In the genomic region with DNA sequence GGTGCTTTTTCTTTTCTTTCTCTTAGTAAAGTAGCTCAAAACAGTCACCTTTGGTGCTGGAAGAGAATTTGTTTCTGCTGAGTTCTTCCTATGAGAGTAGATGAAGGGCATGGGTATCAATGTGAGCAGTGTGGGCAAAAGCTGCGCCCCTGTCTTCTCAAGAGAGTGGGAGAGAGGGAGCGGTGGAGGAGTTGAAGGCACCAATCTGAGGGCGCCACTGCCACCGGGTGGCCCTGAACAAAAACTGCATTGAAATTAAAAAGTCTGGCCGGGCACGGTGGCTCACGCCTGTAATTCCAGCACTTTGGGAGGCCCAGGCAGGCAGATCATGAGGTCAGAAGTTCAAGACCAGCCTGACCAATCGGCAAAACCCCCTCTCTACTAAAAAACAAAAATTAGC, we compare ENCODE assay signal across 9 cellular contexts. TPM values are rescaled to one million over a fixed set of nuclear protein-coding genes. Genes with fewer than 3 reads are reported as not detected.
A peak's percentile ranks its signal among the peaks of the same experiment; 100 is the strongest.
DNase-seq lines count a peak whose midpoint lies in the region; ATAC-seq, FAIRE-seq and TF ChIP-seq lines count a peak whose summit lies in the region.
"Had no signal": no experiment of that assay in that cellular context is flagged by ENCODE, and none has a peak within 500 bp of the region (broad histone marks: within the 10 kb centered on the region; RNA-seq: fewer than 3 reads in every experiment).

No MANE protein-coding gene starts in this region.

- H3K4me1 ChIP-seq in Caco-2 (no peaks in the 10 kb centered on the region), astrocyte (ENCODE audit: insufficient read depth, low read length) (peaks cover 6% of the 10 kb centered on the region)

- ATAC-seq in naive B cell (ENCODE audit: low read depth in 2 of 2) (no peak), HG02610 (IDR thresholded peaks at IDR 0.05; ENCODE audit: unreplicated experiment) (no peak), HG03280 (IDR thresholded peaks at IDR 0.05; ENCODE audit: unreplicated experiment) (no peak), GM21381 (IDR thresholded peaks at IDR 0.05; ENCODE audit: unreplicated experiment) (no peak)

- H3K9ac ChIP-seq in astrocyte (ENCODE audit: low read length), result no peak overlapping the region

- H3K27me3 Mint-ChIP-seq in Caco-2 (ENCODE audit: insufficient read depth, unreplicated experiment) (no peaks in the 10 kb centered on the region), astrocyte (ENCODE audit: low read depth, unreplicated experiment) (no peaks in the 10 kb centered on the region), naive B cell (no peaks in the 10 kb centered on the region)

- no peaks in the 10 kb centered on the region for H3K9me3 Mint-ChIP-seq in Caco-2 (ENCODE audit: unreplicated experiment)
- no peaks in the 10 kb centered on the region for H3K9me3 Mint-ChIP-seq in astrocyte (ENCODE audit: unreplicated experiment)
- H3K9me3 Mint-ChIP-seq in naive B cell, result no peaks in the 10 kb centered on the region

- H3K4me3 Mint-ChIP-seq in Caco-2 (ENCODE audit: unreplicated experiment), result no peak overlapping the region
- H3K4me3 Mint-ChIP-seq in astrocyte (ENCODE audit: unreplicated experiment), result no peak overlapping the region
- no peak overlapping the region for H3K4me3 Mint-ChIP-seq in naive B cell

- H3K36me3 Mint-ChIP-seq in Caco-2 (ENCODE audit: insufficient read depth, unreplicated experiment), result peaks cover 94% of the 10 kb centered on the region
- H3K36me3 Mint-ChIP-seq in astrocyte (ENCODE audit: low read depth, unreplicated experiment), result peaks cover 21% of the 10 kb centered on the region
- H3K36me3 Mint-ChIP-seq in naive B cell, result peaks cover 5 to 17% of the 10 kb centered on the region in 2 donors

- POLR2A ChIA-PET in Caco-2 (lab: Charles Lee), result no interaction called here

- no peak for DNase-seq in Caco-2
- no peak for DNase-seq in HFF-Myc (ENCODE audit: extremely low read depth, low read depth)
- DNase-seq in astrocyte (ENCODE audit: low read depth), result no peak
- DNase-seq in naive B cell, result no peak

- intact Hi-C loops in Caco-2 (cut with micrococcal nuclease; ENCODE audit: unreplicated experiment), result loop anchor here (5.0 kb wide), 1 partner anchor 296 kb away; no protein-coding TSS in a partner anchor

- FAIRE-seq in astrocyte (lab: Jason Lieb, UNC), result no peak
- FAIRE-seq: frontal cortex, GM12891 had no signal

- peaks cover 93% of the 10 kb centered on the region for H4K20me1 ChIP-seq in astrocyte (ENCODE audit: insufficient read depth, low read length)

- no peak overlapping the region for H3K4me2 ChIP-seq in astrocyte (ENCODE audit: low read length)

- H3K4me1 Mint-ChIP-seq in Caco-2 (ENCODE audit: low read depth, unreplicated experiment), result no peaks in the 10 kb centered on the region
- no peaks in the 10 kb centered on the region for H3K4me1 Mint-ChIP-seq in astrocyte (ENCODE audit: low read depth, unreplicated experiment)
- peaks cover 14 to 25% (median 23%) of the 10 kb centered on the region in 3 donors for H3K4me1 Mint-ChIP-seq in naive B cell

- H3K27ac ChIP-seq in astrocyte (ENCODE audit: low read depth, low read length), result no peak overlapping the region

- H3K9me3 ChIP-seq in Caco-2 (no peaks in the 10 kb centered on the region), astrocyte (ENCODE audit: insufficient read depth, low read depth, low read length) (no peaks in the 10 kb centered on the region)

- no TSS peak for BruUV-seq in Caco-2 (replicated peaks; lab: Mats Ljungman, UMichigan)

- peaks cover 9% of the 10 kb centered on the region for H3K36me3 ChIP-seq in Caco-2 (ENCODE audit: control insufficient read depth, insufficient read depth, low read length)
- H3K36me3 ChIP-seq in astrocyte (ENCODE audit: insufficient read depth, low read length), result peaks cover 58% of the 10 kb centered on the region

- CTCF ChIA-PET in Caco-2 (lab: Charles Lee), result interaction anchor here (0.5 to 1.3 kb wide), 2 partner anchors 9 to 66 kb away, joined by 3 to 4 read pairs; no protein-coding TSS in a partner anchor

- TF ChIP-seq CTCF in Caco-2 (IDR thresholded peaks at IDR 0.05; ENCODE audit: insufficient read depth in 1 of 2, low read depth in 1 of 2, low read length in 1 of 2, severe bottlenecking in 1 of 2, unreplicated experiment in 1 of 2), result peak; percentile 29 to 37
- peak; percentile 21 for TF ChIP-seq CTCF in HFF-Myc (IDR thresholded peaks at IDR 0.05; ENCODE audit: low read depth, low read length, missing control alignments)
- TF ChIP-seq CTCF in astrocyte (IDR thresholded peaks at IDR 0.05; ENCODE audit: insufficient read depth, low read depth, low read length), result no peak

- H2AFZ ChIP-seq in astrocyte (ENCODE audit: low read depth, low read length), result no peak overlapping the region

- H3K27ac Mint-ChIP-seq in Caco-2 (ENCODE audit: unreplicated experiment) (peak overlapping the region; percentile 53), astrocyte (ENCODE audit: unreplicated experiment) (peak overlapping the region; percentile 47), naive B cell (peak overlapping the region in 4 of 6 donors; percentile 34 to 62 (median 49))

- H3K79me2 ChIP-seq in astrocyte (ENCODE audit: insufficient read depth, low read length), result peaks cover 86% of the 10 kb centered on the region

- no peaks in the 10 kb centered on the region for H3K27me3 ChIP-seq in Caco-2 (replicated peaks; ENCODE audit: control insufficient read depth, insufficient read depth, low read length)
- H3K27me3 ChIP-seq in astrocyte (ENCODE audit: insufficient read depth, low read length), result no peaks in the 10 kb centered on the region

- H3K4me3 ChIP-seq in Caco-2 (ENCODE audit: low read depth, low read length), result no peak overlapping the region
- H3K4me3 ChIP-seq in HFF-Myc (replicated peaks; ENCODE audit: low read depth, low read length), result no peak overlapping the region
- H3K4me3 ChIP-seq in astrocyte (ENCODE audit: insufficient read depth, low read depth, low read length), result no peak overlapping the region

RNA-seq across cellular contexts. Expression of a gene that starts 28.7 kb away (rescaled TPM):
- total RNA-seq in Caco-2 (2022) (0.97 and 1.2 TPM in 2 replicates), astrocyte (0.54 and 0.87 TPM in 2 replicates)
- polyA plus RNA-seq in naive B cell (ENCODE audit: low read depth in 6 of 6), result not detected
